Comparison of ENCODE assay signal across 8 cellular contexts in the genomic region with DNA sequence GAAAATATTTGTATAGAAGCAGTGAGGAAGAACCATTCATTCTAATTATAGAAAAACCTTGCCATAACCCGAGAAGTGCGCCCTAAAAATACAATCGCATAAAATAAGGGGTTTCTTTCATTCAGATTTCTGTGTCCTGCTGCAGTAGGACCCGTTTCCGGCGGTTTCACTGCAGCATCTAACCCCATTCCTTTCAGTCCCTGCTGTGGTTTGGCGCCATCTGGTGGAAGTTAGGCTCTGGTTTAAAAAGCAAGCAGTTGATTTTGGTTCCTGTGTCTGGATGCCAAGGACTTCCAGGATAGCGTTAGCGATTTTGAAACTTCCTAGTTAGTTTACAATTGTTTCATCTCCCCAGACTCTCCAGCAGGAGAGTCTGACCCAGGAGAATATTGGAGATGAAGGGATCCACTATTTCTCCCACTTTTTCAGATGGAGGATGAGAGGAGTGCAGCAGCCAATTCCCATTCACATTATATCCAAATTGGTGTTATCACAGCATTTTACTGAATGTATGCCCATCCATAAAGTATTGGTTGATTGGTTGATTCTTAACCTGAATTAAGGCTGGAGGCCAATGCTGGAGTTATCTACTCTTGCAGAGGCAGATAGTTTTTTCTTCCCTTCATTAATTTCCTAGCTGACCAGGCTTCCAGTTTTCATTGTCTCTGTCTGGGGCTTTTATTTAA.
A peak's percentile ranks its signal among the peaks of the same experiment; 100 is the strongest.
DNase-seq lines count a peak whose midpoint lies in the region; ATAC-seq and TF ChIP-seq lines count a peak whose summit lies in the region.

No MANE protein-coding gene starts in this region.

- intact Hi-C loops in cardiac septum (cut with DNase I) (loop anchor here (2.0 to 10.0 kb wide), 4 partner anchors 128 to 1088 kb away; partner anchors contain the start of gene CACNA2D1), psoas muscle (cut with DNase I) (loop anchor here (2.0 to 10.0 kb wide), 5 partner anchors 130 to 528 kb away; partner anchors contain the start of gene CACNA2D1 (in 1 of the 2))

- TF ChIP-seq CTCF in GM12865 (IDR thresholded peaks at IDR 0.05; ENCODE audit: insufficient read depth, low read depth, low read length, missing control alignments) (peak; percentile 87), NB4 (IDR thresholded peaks at IDR 0.05; ENCODE audit: low read depth, low read length) (peak; percentile 94), psoas muscle (IDR thresholded peaks at IDR 0.05) (peak; percentile 90)

- no peaks in the 10 kb centered on the region for H3K9me3 Mint-ChIP-seq in activated naive CD8-positive, alpha-beta T cell treated with anti-CD3 and anti-CD28 coated beads, Interleukin-2, amount 10 ng/mL, durations not matched to agents 7 days and 5 days
- H3K9me3 Mint-ChIP-seq in stimulated activated memory B cell treated with anti-CD40 and anti-IgM and Interleukin-4, amounts not matched to agents 10 μg/mL and 1 μg/mL and 100 μg/mL, for 72 hours = no peaks in the 10 kb centered on the region

- H3K4me3 Mint-ChIP-seq in activated naive CD8-positive, alpha-beta T cell treated with anti-CD3 and anti-CD28 coated beads, Interleukin-2, amount 10 ng/mL, durations not matched to agents 7 days and 5 days = no peak overlapping the region
- no peak overlapping the region for H3K4me3 Mint-ChIP-seq in stimulated activated memory B cell treated with anti-CD40 and anti-IgM and Interleukin-4, amounts not matched to agents 10 μg/mL and 1 μg/mL and 100 μg/mL, for 72 hours

- POLR2A ChIA-PET in activated naive CD8-positive, alpha-beta T cell treated with anti-CD3 and anti-CD28 coated beads, Interleukin-2, amount 10 ng/mL, durations not matched to agents 7 days and 5 days (lab: Charles Lee) = no interaction called here

- H3K36me3 ChIP-seq in psoas muscle (ENCODE audit: insufficient read depth in 1 of 2, low read depth in 1 of 2) = no peaks in the 10 kb centered on the region

- H3K27ac Mint-ChIP-seq in activated naive CD8-positive, alpha-beta T cell treated with anti-CD3 and anti-CD28 coated beads, Interleukin-2, amount 10 ng/mL, durations not matched to agents 7 days and 5 days = no peak overlapping the region
- H3K27ac Mint-ChIP-seq in stimulated activated memory B cell treated with anti-CD40 and anti-IgM and Interleukin-4, amounts not matched to agents 10 μg/mL and 1 μg/mL and 100 μg/mL, for 72 hours = no peak overlapping the region

- H3K27me3 ChIP-seq in psoas muscle (ENCODE audit: insufficient read depth in 3 of 3, low read length in 2 of 3) = no peaks in the 10 kb centered on the region

- ATAC-seq in HG02571 (IDR thresholded peaks at IDR 0.05; ENCODE audit: unreplicated experiment) (peak; percentile 74), SK-N-SH treated with all-trans-retinoic acid at 6 μM for 48 hours (peak; percentile 96), psoas muscle (peak; percentile 76 to 97 (median 85))
- ATAC-seq in activated naive CD8-positive, alpha-beta T cell treated with anti-CD3 and anti-CD28 coated beads, Interleukin-2, amount 10 ng/mL, durations not matched to agents 7 days and 5 days (ENCODE audit: low read depth) = peak; percentile 82
- no peak for ATAC-seq in stimulated activated memory B cell treated with anti-CD40 and anti-IgM and Interleukin-4, amounts not matched to agents 10 μg/mL and 1 μg/mL and 100 μg/mL, for 72 hours

- H3K9me3 ChIP-seq in psoas muscle = no peaks in the 10 kb centered on the region

- peaks cover 5% of the 10 kb centered on the region for H3K4me1 ChIP-seq in psoas muscle

- H3K4me1 Mint-ChIP-seq in activated naive CD8-positive, alpha-beta T cell treated with anti-CD3 and anti-CD28 coated beads, Interleukin-2, amount 10 ng/mL, durations not matched to agents 7 days and 5 days = peaks cover 4% of the 10 kb centered on the region
- peaks cover 3% of the 10 kb centered on the region for H3K4me1 Mint-ChIP-seq in stimulated activated memory B cell treated with anti-CD40 and anti-IgM and Interleukin-4, amounts not matched to agents 10 μg/mL and 1 μg/mL and 100 μg/mL, for 72 hours

- 2% methylated on average over 9 of the region's 9 CpGs for WGBS in psoas muscle, 3 donors

- no peak overlapping the region for H3K4me3 ChIP-seq in GM12865 (ENCODE audit: low read depth, low read length)
- H3K4me3 ChIP-seq in NB4 (ENCODE audit: low read depth, low read length) = no peak overlapping the region
- peak overlapping the region; percentile 42 for H3K4me3 ChIP-seq in psoas muscle

- H3K27ac ChIP-seq in psoas muscle = no peak overlapping the region

- peaks cover 2% of the 10 kb centered on the region for H3K27me3 Mint-ChIP-seq in activated naive CD8-positive, alpha-beta T cell treated with anti-CD3 and anti-CD28 coated beads, Interleukin-2, amount 10 ng/mL, durations not matched to agents 7 days and 5 days
- no peaks in the 10 kb centered on the region for H3K27me3 Mint-ChIP-seq in stimulated activated memory B cell treated with anti-CD40 and anti-IgM and Interleukin-4, amounts not matched to agents 10 μg/mL and 1 μg/mL and 100 μg/mL, for 72 hours

- H3K36me3 Mint-ChIP-seq in activated naive CD8-positive, alpha-beta T cell treated with anti-CD3 and anti-CD28 coated beads, Interleukin-2, amount 10 ng/mL, durations not matched to agents 7 days and 5 days = no peaks in the 10 kb centered on the region
- H3K36me3 Mint-ChIP-seq in stimulated activated memory B cell treated with anti-CD40 and anti-IgM and Interleukin-4, amounts not matched to agents 10 μg/mL and 1 μg/mL and 100 μg/mL, for 72 hours = no peaks in the 10 kb centered on the region

- TF ChIP-seq POLR2A in NB4 (IDR thresholded peaks at IDR 0.05; ENCODE audit: extremely low read depth, insufficient read length) = no peak

- DNase-seq in GM12865 (ENCODE audit: low read depth) (peak; percentile 84), NB4 (ENCODE audit: low read depth) (peak; percentile 87), cardiac septum (ENCODE audit: low spot score) (peak; percentile 84), psoas muscle (peak; percentile 81 to 90)
- DNase-seq in activated naive CD8-positive, alpha-beta T cell treated with anti-CD3 and anti-CD28 coated beads, Interleukin-2, amount 10 ng/mL, durations not matched to agents 7 days and 5 days = peak; percentile 62

TF ChIP-seq in SK-N-SH treated with all-trans-retinoic acid at 6 μM for 48 hours, 23 proteins besides CTCF, POLR2A, EP300 and RAD21:
- TF ChIP-seq ARNTL (CRISPR knock-in tag; IDR thresholded peaks at IDR 0.05; ENCODE audit: borderline replicate concordance, low read depth) (no peak), GLIS3 (CRISPR knock-in tag; IDR thresholded peaks at IDR 0.05) (no peak)
- TF ChIP-seq, protein P1, sequence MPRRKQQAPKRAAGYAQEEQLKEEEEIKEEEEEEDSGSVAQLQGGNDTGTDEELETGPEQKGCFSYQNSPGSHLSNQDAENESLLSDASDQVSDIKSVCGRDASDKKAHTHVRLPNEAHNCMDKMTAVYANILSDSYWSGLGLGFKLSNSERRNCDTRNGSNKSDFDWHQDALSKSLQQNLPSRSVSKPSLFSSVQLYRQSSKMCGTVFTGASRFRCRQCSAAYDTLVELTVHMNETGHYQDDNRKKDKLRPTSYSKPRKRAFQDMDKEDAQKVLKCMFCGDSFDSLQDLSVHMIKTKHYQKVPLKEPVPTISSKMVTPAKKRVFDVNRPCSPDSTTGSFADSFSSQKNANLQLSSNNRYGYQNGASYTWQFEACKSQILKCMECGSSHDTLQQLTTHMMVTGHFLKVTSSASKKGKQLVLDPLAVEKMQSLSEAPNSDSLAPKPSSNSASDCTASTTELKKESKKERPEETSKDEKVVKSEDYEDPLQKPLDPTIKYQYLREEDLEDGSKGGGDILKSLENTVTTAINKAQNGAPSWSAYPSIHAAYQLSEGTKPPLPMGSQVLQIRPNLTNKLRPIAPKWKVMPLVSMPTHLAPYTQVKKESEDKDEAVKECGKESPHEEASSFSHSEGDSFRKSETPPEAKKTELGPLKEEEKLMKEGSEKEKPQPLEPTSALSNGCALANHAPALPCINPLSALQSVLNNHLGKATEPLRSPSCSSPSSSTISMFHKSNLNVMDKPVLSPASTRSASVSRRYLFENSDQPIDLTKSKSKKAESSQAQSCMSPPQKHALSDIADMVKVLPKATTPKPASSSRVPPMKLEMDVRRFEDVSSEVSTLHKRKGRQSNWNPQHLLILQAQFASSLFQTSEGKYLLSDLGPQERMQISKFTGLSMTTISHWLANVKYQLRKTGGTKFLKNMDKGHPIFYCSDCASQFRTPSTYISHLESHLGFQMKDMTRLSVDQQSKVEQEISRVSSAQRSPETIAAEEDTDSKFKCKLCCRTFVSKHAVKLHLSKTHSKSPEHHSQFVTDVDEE (CRISPR knock-in tag; IDR thresholded peaks at IDR 0.05) = 0 out of 2 replicates have a peak, but pooled peaks have one; percentile 12
